Comparison of ENCODE assay signal across 20 cellular contexts in genomic region chr14:103107941-103108748, GRCh38. TPM values are rescaled to one million over a fixed set of nuclear protein-coding genes. Genes with fewer than 3 reads are reported as not detected.
DNase-seq lines count a peak whose midpoint lies in the region; ATAC-seq and TF ChIP-seq lines count a peak whose summit lies in the region.
"Had no signal": no experiment of that assay in that cellular context is flagged by ENCODE, and none has a peak within 500 bp of the region (broad histone marks: within the 10 kb centered on the region; RNA-seq: fewer than 3 reads in every experiment).

No MANE protein-coding gene starts in this region.

- peak overlapping the region; percentile 93 to 94 for H3K27ac Mint-ChIP-seq in stimulated activated naive CD8-positive, alpha-beta T cell treated with anti-CD3 and anti-CD28 coated beads, Interleukin-15, amount 100 ng/mL, for 72 hours
- H3K27ac Mint-ChIP-seq in activated CD8-positive, alpha-beta T cell treated with anti-CD3 and anti-CD28 coated beads, Interleukin-2, amount 10 ng/mL, durations not matched to agents 7 days and 5 days = no peak overlapping the region
- H3K27ac Mint-ChIP-seq: activated naive CD8-positive, alpha-beta T cell treated with anti-CD3 and anti-CD28 coated beads, Interleukin-2, amount 10 ng/mL, durations not matched to agents 7 days and 5 days; CD8-positive, alpha-beta T cell; stimulated activated effector memory CD8-positive, alpha-beta T cell treated with anti-CD3 and anti-CD28 coated beads, Interleukin-12 subunit alpha, Interleukin-12 subunit beta, amount 100 ng/mL, for 72 hours had no signal

- H3K4me1 ChIP-seq in mucosa of rectum (ENCODE audit: control insufficient read depth in 2 of 2, insufficient read depth in 2 of 2, low read length in 2 of 2) (peaks cover 31 to 37% of the 10 kb centered on the region in 2 donors), vagina (peaks cover 59% of the 10 kb centered on the region), hepatocyte (ENCODE audit: insufficient read depth) (peaks cover 24% of the 10 kb centered on the region)

- no peaks in the 10 kb centered on the region for H3K9me3 Mint-ChIP-seq in stimulated activated naive CD8-positive, alpha-beta T cell treated with anti-CD3 and anti-CD28 coated beads, Interleukin-15, amount 100 ng/mL, for 72 hours
- H3K9me3 Mint-ChIP-seq in activated CD8-positive, alpha-beta T cell treated with anti-CD3 and anti-CD28 coated beads, Interleukin-2, amount 10 ng/mL, durations not matched to agents 7 days and 5 days (ENCODE audit: insufficient read depth) = no peaks in the 10 kb centered on the region
- H3K9me3 Mint-ChIP-seq: activated naive CD8-positive, alpha-beta T cell treated with anti-CD3 and anti-CD28 coated beads, Interleukin-2, amount 10 ng/mL, durations not matched to agents 7 days and 5 days; CD8-positive, alpha-beta T cell; stimulated activated effector memory CD8-positive, alpha-beta T cell treated with anti-CD3 and anti-CD28 coated beads, Interleukin-12 subunit alpha, Interleukin-12 subunit beta, amount 100 ng/mL, for 72 hours had no signal

- TF ChIP-seq CTCF in WERI-Rb-1 (IDR thresholded peaks at IDR 0.05; ENCODE audit: low read depth, low read length) = no peak
- no peak for TF ChIP-seq CTCF in vagina (IDR thresholded peaks at IDR 0.05)
- TF ChIP-seq CTCF in hepatocyte (IDR thresholded peaks at IDR 0.05; ENCODE audit: poor library complexity) = no peak

- H3K36me3 ChIP-seq in WERI-Rb-1 (no peaks in the 10 kb centered on the region), mucosa of rectum (ENCODE audit: control insufficient read depth in 2 of 2, insufficient read depth in 2 of 2, low read length in 2 of 2) (no peaks in the 10 kb centered on the region), vagina (no peaks in the 10 kb centered on the region), hepatocyte (replicated peaks; ENCODE audit: insufficient read depth, low read depth) (no peaks in the 10 kb centered on the region)

- no peak for DNase-seq in stimulated activated naive CD8-positive, alpha-beta T cell treated with anti-CD3 and anti-CD28 coated beads, Interleukin-15, amount 100 ng/mL, for 72 hours
- DNase-seq in stimulated activated naive CD8-positive, alpha-beta T cell treated with anti-CD3 and anti-CD28 coated beads, Interleukin-15, Interleukin-2, amounts not matched to agents 100 U/mL and 50 U/mL, for 24 hours = no peak
- no peak for DNase-seq in WERI-Rb-1
- DNase-seq in vagina (ENCODE audit: extremely low spot score in 2 of 2) = no peak
- no peak for DNase-seq in activated CD8-positive, alpha-beta T cell treated with anti-CD3 and anti-CD28 coated beads, Interleukin-2, amount 10 ng/mL, durations not matched to agents 7 days and 5 days
- no peak for DNase-seq in hepatocyte (ENCODE audit: low spot score)
- no peak for DNase-seq in posterior vena cava (ENCODE audit: low spot score)
- DNase-seq: activated naive CD8-positive, alpha-beta T cell treated with anti-CD3 and anti-CD28 coated beads, Interleukin-2, amount 10 ng/mL, durations not matched to agents 7 days and 5 days; CD8-positive, alpha-beta T cell; dorsolateral prefrontal cortex; left cardiac atrium; NCI-H187 treated with DMSO at 0.1 percent for 48 hours; OCI-M1 had no signal

- H3K4me2 ChIP-seq in hepatocyte = no peak overlapping the region

- H2AFZ ChIP-seq in hepatocyte = no peak overlapping the region

- H3K4me3 ChIP-seq in WERI-Rb-1 (ENCODE audit: low read depth, low read length) (no peak overlapping the region), mucosa of rectum (ENCODE audit: low read length in 2 of 2) (no peak overlapping the region), vagina (no peak overlapping the region), hepatocyte (no peak overlapping the region)
- H3K4me3 ChIP-seq: dorsolateral prefrontal cortex had no signal

- H3K27ac ChIP-seq in WERI-Rb-1 = peak overlapping the region; percentile 46
- peak overlapping the region; percentile 13 to 43 for H3K27ac ChIP-seq in mucosa of rectum (ENCODE audit: low read depth in 2 of 2, low read length in 2 of 2)
- H3K27ac ChIP-seq in vagina = peak overlapping the region; percentile 56
- H3K27ac ChIP-seq in hepatocyte = no peak overlapping the region
- H3K27ac ChIP-seq: dorsolateral prefrontal cortex had no signal

- H3K9me2 ChIP-seq in hepatocyte (replicated peaks; ENCODE audit: insufficient read depth) = no peaks in the 10 kb centered on the region

- no peak overlapping the region for H3K9ac ChIP-seq in mucosa of rectum (ENCODE audit: low read depth in 1 of 2, low read length in 2 of 2)

- no peak for TF ChIP-seq POLR2A in vagina (IDR thresholded peaks at IDR 0.05)

- H3K27me3 Mint-ChIP-seq in stimulated activated naive CD8-positive, alpha-beta T cell treated with anti-CD3 and anti-CD28 coated beads, Interleukin-15, amount 100 ng/mL, for 72 hours = peaks cover 64% of the 10 kb centered on the region
- peaks cover 15% of the 10 kb centered on the region for H3K27me3 Mint-ChIP-seq in activated CD8-positive, alpha-beta T cell treated with anti-CD3 and anti-CD28 coated beads, Interleukin-2, amount 10 ng/mL, durations not matched to agents 7 days and 5 days (ENCODE audit: low read depth)

- ATAC-seq in stimulated activated naive CD8-positive, alpha-beta T cell treated with anti-CD3 and anti-CD28 coated beads, Interleukin-15, amount 100 ng/mL, for 72 hours = no peak
- no peak for ATAC-seq in stimulated activated naive CD8-positive, alpha-beta T cell treated with anti-CD3 and anti-CD28 coated beads, Interleukin-15, Interleukin-2, amounts not matched to agents 100 U/mL and 50 U/mL, for 24 hours
- no peak for ATAC-seq in activated CD8-positive, alpha-beta T cell treated with anti-CD3 and anti-CD28 coated beads, Interleukin-2, amount 10 ng/mL, durations not matched to agents 7 days and 5 days
- ATAC-seq: CD8-positive, alpha-beta T cell; left cardiac atrium had no signal

- H3K4me1 Mint-ChIP-seq in stimulated activated naive CD8-positive, alpha-beta T cell treated with anti-CD3 and anti-CD28 coated beads, Interleukin-15, amount 100 ng/mL, for 72 hours = peaks cover 45% of the 10 kb centered on the region
- H3K4me1 Mint-ChIP-seq in activated CD8-positive, alpha-beta T cell treated with anti-CD3 and anti-CD28 coated beads, Interleukin-2, amount 10 ng/mL, durations not matched to agents 7 days and 5 days (ENCODE audit: low read depth) = peaks cover 6% of the 10 kb centered on the region

- no peaks in the 10 kb centered on the region for H3K36me3 Mint-ChIP-seq in activated CD8-positive, alpha-beta T cell treated with anti-CD3 and anti-CD28 coated beads, Interleukin-2, amount 10 ng/mL, durations not matched to agents 7 days and 5 days (ENCODE audit: low read depth)
- H3K36me3 Mint-ChIP-seq: activated naive CD8-positive, alpha-beta T cell treated with anti-CD3 and anti-CD28 coated beads, Interleukin-2, amount 10 ng/mL, durations not matched to agents 7 days and 5 days; CD8-positive, alpha-beta T cell; stimulated activated effector memory CD8-positive, alpha-beta T cell treated with anti-CD3 and anti-CD28 coated beads, Interleukin-12 subunit alpha, Interleukin-12 subunit beta, amount 100 ng/mL, for 72 hours had no signal

- POLR2A ChIA-PET in activated CD8-positive, alpha-beta T cell treated with anti-CD3 and anti-CD28 coated beads, Interleukin-2, amount 10 ng/mL, durations not matched to agents 7 days and 5 days (lab: Charles Lee) = no interaction called here

- H3K27me3 ChIP-seq in WERI-Rb-1 (ENCODE audit: insufficient read depth, low read depth, severe bottlenecking) (peaks cover 11% of the 10 kb centered on the region), mucosa of rectum (ENCODE audit: control insufficient read depth in 2 of 2, insufficient read depth in 2 of 2, low read length in 2 of 2) (peaks cover 0 to 6% of the 10 kb centered on the region in 2 donors), vagina (peaks cover 18% of the 10 kb centered on the region), hepatocyte (no peaks in the 10 kb centered on the region)

- H3K4me3 Mint-ChIP-seq in stimulated activated naive CD8-positive, alpha-beta T cell treated with anti-CD3 and anti-CD28 coated beads, Interleukin-15, amount 100 ng/mL, for 72 hours = no peak overlapping the region
- no peak overlapping the region for H3K4me3 Mint-ChIP-seq in activated CD8-positive, alpha-beta T cell treated with anti-CD3 and anti-CD28 coated beads, Interleukin-2, amount 10 ng/mL, durations not matched to agents 7 days and 5 days
- H3K4me3 Mint-ChIP-seq: activated naive CD8-positive, alpha-beta T cell treated with anti-CD3 and anti-CD28 coated beads, Interleukin-2, amount 10 ng/mL, durations not matched to agents 7 days and 5 days; CD8-positive, alpha-beta T cell; stimulated activated effector memory CD8-positive, alpha-beta T cell treated with anti-CD3 and anti-CD28 coated beads, Interleukin-12 subunit alpha, Interleukin-12 subunit beta, amount 100 ng/mL, for 72 hours had no signal

- intact Hi-C loops in vagina (cut with DNase I) = loop anchor here (5.0 kb wide), 1 partner anchor 184 kb away; no protein-coding TSS in a partner anchor
- intact Hi-C loops in posterior vena cava (cut with DNase I) = loop anchor here (5.0 kb wide), 2 partner anchors 69 to 184 kb away; no protein-coding TSS in a partner anchor

- 86% methylated on average over 27 of the region's 28 CpGs for WGBS in hepatocyte (ENCODE audit: low lambda C conversion rate, missing lambda C conversion rate)

- H4K20me1 ChIP-seq in hepatocyte (ENCODE audit: insufficient read depth, poor library complexity, severe bottlenecking) = no peaks in the 10 kb centered on the region

- CTCF ChIA-PET in activated CD8-positive, alpha-beta T cell treated with anti-CD3 and anti-CD28 coated beads, Interleukin-2, amount 10 ng/mL, durations not matched to agents 7 days and 5 days (lab: Charles Lee) = no interaction called here

- H3K9me3 ChIP-seq in WERI-Rb-1 (ENCODE audit: severe bottlenecking) (no peaks in the 10 kb centered on the region), mucosa of rectum (ENCODE audit: control insufficient read depth in 2 of 2, low read length in 2 of 2) (no peaks in the 10 kb centered on the region), vagina (no peaks in the 10 kb centered on the region), hepatocyte (ENCODE audit: low read depth) (no peaks in the 10 kb centered on the region)

- no peaks in the 10 kb centered on the region for H3K79me2 ChIP-seq in hepatocyte

RNA-seq across cellular contexts. Expression of gene EXOC3L4, which starts 13.6 kb away (rescaled TPM):
- 8.6 TPM for total RNA-seq in vagina
- not detected for total RNA-seq in activated CD8-positive, alpha-beta T cell treated with anti-CD3 and anti-CD28 coated beads, Interleukin-2, amount 10 ng/mL, durations not matched to agents 7 days and 5 days
- 12.4 and 35.3 TPM in 2 replicates for total RNA-seq in hepatocyte
- 31.0 and 40.3 TPM in 2 replicates for polyA plus RNA-seq in hepatocyte
- 1 to 10 TPM; 1.0 to 2.5 TPM for total RNA-seq in posterior vena cava
- total RNA-seq: A673; activated naive CD8-positive, alpha-beta T cell treated with anti-CD3 and anti-CD28 coated beads, Interleukin-2, amount 10 ng/mL, durations not matched to agents 7 days and 5 days; bronchial epithelial cell; CD8-positive, alpha-beta T cell; osteoblast had no signal

RNA-seq across cellular contexts. Expression of gene TNFAIP2, which starts 15.1 kb away (rescaled TPM):
- total RNA-seq in vagina (82.7 TPM), hepatocyte (14.0 and 16.0 TPM in 2 replicates), posterior vena cava (100 to 1,000 TPM in 1 of 2 donors, 10 to 100 TPM in 1; 71.4 to 112 TPM)
- total RNA-seq in activated CD8-positive, alpha-beta T cell treated with anti-CD3 and anti-CD28 coated beads, Interleukin-2, amount 10 ng/mL, durations not matched to agents 7 days and 5 days = under 1 TPM; 0.23 to 0.71 TPM
- 14.2 and 28.2 TPM in 2 replicates for polyA plus RNA-seq in hepatocyte

RNA-seq across cellular contexts. Expression of gene LBHD2, which starts 24.1 kb away (rescaled TPM):
- total RNA-seq in vagina (not detected), hepatocyte (not detected in 2 replicates), posterior vena cava (not detected)
- not detected for total RNA-seq in activated CD8-positive, alpha-beta T cell treated with anti-CD3 and anti-CD28 coated beads, Interleukin-2, amount 10 ng/mL, durations not matched to agents 7 days and 5 days
- polyA plus RNA-seq in hepatocyte = 0.21 TPM in 1 of 2 replicates, not detected in the other
- total RNA-seq: activated naive CD8-positive, alpha-beta T cell treated with anti-CD3 and anti-CD28 coated beads, Interleukin-2, amount 10 ng/mL, durations not matched to agents 7 days and 5 days; bronchial epithelial cell; CD8-positive, alpha-beta T cell; fibroblast of lung; NCI-H460; osteoblast had no signal
- polyA plus RNA-seq: fibroblast of lung had no signal

RNA-seq across cellular contexts. Expression of gene CDC42BPB, which starts 50.8 kb away (rescaled TPM):
- total RNA-seq in vagina = 105 TPM
- under 1 TPM; 0.13 to 0.16 TPM for total RNA-seq in activated CD8-positive, alpha-beta T cell treated with anti-CD3 and anti-CD28 coated beads, Interleukin-2, amount 10 ng/mL, durations not matched to agents 7 days and 5 days
- total RNA-seq in hepatocyte = 41.7 and 60.6 TPM in 2 replicates
- polyA plus RNA-seq in hepatocyte = 9.4 and 10.2 TPM in 2 replicates
- total RNA-seq in posterior vena cava = 10 to 100 TPM; 81.1 to 89.3 TPM
